Comparison of ENCODE assay signal across 11 cellular contexts in genomic region chr12:14614704-14615121, GRCh38. TPM values are rescaled to one million over a fixed set of nuclear protein-coding genes. Genes with fewer than 3 reads are reported as not detected.
DNase-seq lines count a peak whose midpoint lies in the region; ATAC-seq, FAIRE-seq and TF ChIP-seq lines count a peak whose summit lies in the region.
"Had no signal": no experiment of that assay in that cellular context is flagged by ENCODE, and none has a peak within 500 bp of the region (broad histone marks: within the 10 kb centered on the region; RNA-seq: fewer than 3 reads in every experiment).

No MANE protein-coding gene starts in this region.

- no peaks in the 10 kb centered on the region for H3K79me2 ChIP-seq in HepG2 (ENCODE audit: insufficient read depth, low read length)
- H3K79me2 ChIP-seq: hepatocyte had no signal

- H3K27me3 ChIP-seq in neutrophil (no peaks in the 10 kb centered on the region), HepG2 (ENCODE audit: control insufficient read depth in 1 of 2, insufficient read depth in 2 of 2, low read length in 2 of 2) (no peaks in the 10 kb centered on the region; a peak in 1 of 5 replicates)
- H3K27me3 ChIP-seq: hepatocyte had no signal

- H3K4me1 ChIP-seq in neutrophil (ENCODE audit: control insufficient read depth in 1 of 2, insufficient read depth in 1 of 2, low read depth in 1 of 2, low read length in 1 of 2), result peaks cover 50 to 74% of the 10 kb centered on the region in 2 experiments
- H3K4me1 ChIP-seq in HepG2 (ENCODE audit: insufficient read depth, low read length), result no peaks in the 10 kb centered on the region

- intact Hi-C loops in HepG2 (cut with micrococcal nuclease; ENCODE audit: unreplicated experiment) (no loop called here), left ventricle myocardium superior (cut with micrococcal nuclease) (loop anchor here (5.0 kb wide), 1 partner anchor 102 kb away; no protein-coding TSS in a partner anchor)

- FAIRE-seq in HepG2 (lab: Jason Lieb, UNC), result no peak
- FAIRE-seq: astrocyte, TTC549 had no signal

- POLR2A ChIA-PET in HepG2 (lab: Yijun Ruan, JAX), result no interaction called here

- TF ChIP-seq EP300 in HepG2 (IDR thresholded peaks at IDR 0.05; ENCODE audit: low read depth in 2 of 2, low read length in 2 of 2) (no peak), HepG2 (CRISPR knock-in tag; IDR thresholded peaks at IDR 0.05; ENCODE audit: borderline replicate concordance) (no peak)

- no peak for TF ChIP-seq POLR2A in HepG2 (IDR thresholded peaks at IDR 0.05; ENCODE audit: insufficient read depth in 1 of 2, low read depth in 2 of 2, low read length in 2 of 2)

- no peak overlapping the region for H3K4me3 ChIP-seq in neutrophil (ENCODE audit: low read depth in 1 of 2, low read length in 1 of 2)
- no peak overlapping the region for H3K4me3 ChIP-seq in HepG2 (replicated peaks in 1 of 3; ENCODE audit: insufficient read depth in 1 of 3, low read depth in 2 of 3, low read length in 3 of 3)
- H3K4me3 ChIP-seq: hepatocyte had no signal

- no peaks in the 10 kb centered on the region for H4K20me1 ChIP-seq in HepG2 (ENCODE audit: insufficient read depth, low read length)

- peak; percentile 51 for ATAC-seq in GM18873 (IDR thresholded peaks at IDR 0.05; ENCODE audit: low FRiP score, unreplicated experiment)
- ATAC-seq in HG02840 (IDR thresholded peaks at IDR 0.05; ENCODE audit: low FRiP score, unreplicated experiment), result peak; percentile 43
- ATAC-seq in HepG2, result no peak
- ATAC-seq in left ventricle myocardium superior, result no peak

- no TSS peak for BruUV-seq in HepG2 (replicated peaks; lab: Mats Ljungman, UMichigan)

- no peak overlapping the region for H2AFZ ChIP-seq in HepG2 (ENCODE audit: low read length)
- H2AFZ ChIP-seq: hepatocyte had no signal

- CTCF ChIA-PET in HepG2 (lab: Yijun Ruan, JAX; ENCODE audit: low intra/inter-chr PET ratio, low total read pairs), result no interaction called here

- no peak for TF ChIP-seq CTCF in neutrophil (IDR thresholded peaks at IDR 0.05)
- TF ChIP-seq CTCF in HepG2 (CRISPR knock-in tag; IDR thresholded peaks at IDR 0.05), result no peak

- no peak for TF ChIP-seq RAD21 in HepG2 (CRISPR knock-in tag; IDR thresholded peaks at IDR 0.05)

- DNase-seq in NAMALWA (ENCODE audit: low spot score) (peak; percentile 90), SW 1271 (lab: John Stamatoyannopoulos, UW) (no peak), HepG2 (ENCODE audit: low spot score) (no peak), left ventricle myocardium superior (no peak)
- no peak for DNase-seq in effector CD4-positive, alpha-beta T cell

- H3K9me3 ChIP-seq in neutrophil, result no peaks in the 10 kb centered on the region
- peaks cover 10% of the 10 kb centered on the region; the same call in 1 of the 2 replicates for H3K9me3 ChIP-seq in HepG2 (ENCODE audit: low read length)

- H3K36me3 ChIP-seq in neutrophil (no peaks in the 10 kb centered on the region), HepG2 (replicated peaks in 1 of 2; ENCODE audit: control insufficient read depth in 1 of 2, insufficient read depth in 2 of 2, low read length in 2 of 2) (no peaks in the 10 kb centered on the region)

- no peak overlapping the region for H3K4me2 ChIP-seq in HepG2 (ENCODE audit: low read depth, low read length)
- H3K4me2 ChIP-seq: hepatocyte had no signal

- 58% methylated on average over 3 of the region's 3 CpGs for WGBS in HepG2 (ENCODE audit: low lambda C conversion rate)

- H3K9ac ChIP-seq in HepG2 (ENCODE audit: insufficient read depth, low read depth, low read length), result no peak overlapping the region

- in situ Hi-C loops in HepG2 (cut with HindIII; ENCODE audit: extremely low pct_ligation_motif_present, low pct_unique_long_range_greater_than_20kb), result no loop called here

- H3K27ac ChIP-seq in neutrophil (peak overlapping the region; percentile 76), HepG2 (ENCODE audit: extremely low read length, insufficient read depth, low read length) (no peak overlapping the region)
- H3K27ac ChIP-seq: hepatocyte had no signal

TF ChIP-seq in HepG2, 621 proteins besides CTCF, POLR2A, EP300 and RAD21:
- TF ChIP-seq NR2F6 (IDR thresholded peaks at IDR 0.05) (no peak), NR2F6 (CRISPR knock-in tag; IDR thresholded peaks at IDR 0.05) (no peak), DMTF1 (CRISPR knock-in tag; IDR thresholded peaks at IDR 0.05) (no peak), TGIF2 (CRISPR knock-in tag; IDR thresholded peaks at IDR 0.05) (no peak), DMAP1 (CRISPR knock-in tag; IDR thresholded peaks at IDR 0.05) (no peak), NFE2 (CRISPR knock-in tag; IDR thresholded peaks at IDR 0.05) (no peak), KDM1A (CRISPR knock-in tag; IDR thresholded peaks at IDR 0.05) (no peak), GATAD1 (CRISPR knock-in tag; IDR thresholded peaks at IDR 0.05) (no peak), ZFP36L2 (CRISPR knock-in tag; IDR thresholded peaks at IDR 0.05) (no peak), ZNF10 (CRISPR knock-in tag; IDR thresholded peaks at IDR 0.05; ENCODE audit: borderline replicate concordance, low read depth) (no peak), NKX3-1 (CRISPR knock-in tag; IDR thresholded peaks at IDR 0.05) (no peak), NR2C2 (CRISPR knock-in tag; IDR thresholded peaks at IDR 0.05; ENCODE audit: borderline replicate concordance) (no peak), XRCC5 (optimal IDR thresholded peaks at IDR 0.05; ENCODE audit: low read length) (no peak), TOE1 (CRISPR knock-in tag; IDR thresholded peaks at IDR 0.05) (no peak), TBP (CRISPR knock-in tag; IDR thresholded peaks at IDR 0.05) (no peak)

RNA-seq across cellular contexts. Expression of gene PLBD1, which starts 47.0 kb away (rescaled TPM):
- total RNA-seq in HepG2 (2016; rRNA removed; fragmentation: Illumina TruSeq; extraction: Trizol) (not detected in 2 replicates), left ventricle myocardium superior (24.7 TPM)
- not detected in 2 replicates for total RNA-seq in HepG2 (2016; cell fraction: cytosol; rRNA removed; fragmentation: Illumina TruSeq; extraction: Trizol; ENCODE audit: low read depth)
- not detected in 2 replicates for total RNA-seq in HepG2 (2016; cell fraction: insoluble cytoplasmic fraction; rRNA removed; fragmentation: Illumina TruSeq; extraction: Trizol)
- not detected in 2 replicates for total RNA-seq in HepG2 (2016; cell fraction: membrane; rRNA removed; fragmentation: Illumina TruSeq; extraction: Trizol)
- total RNA-seq in HepG2 (2016; cell fraction: nucleus; rRNA removed; fragmentation: Illumina TruSeq; extraction: Trizol), result not detected in 2 replicates
- not detected in 2 replicates for polyA plus RNA-seq in HepG2 (2011; rRNA removed)
- polyA plus RNA-seq in HepG2 (2011; cell fraction: cytosol; rRNA removed), result not detected in 2 replicates
- polyA plus RNA-seq in HepG2 (2011; cell fraction: nucleus; rRNA removed), result not detected in 2 replicates
- not detected in 2 replicates for polyA plus RNA-seq in HepG2 (2012)
- polyA plus RNA-seq in HepG2 (2016; cell fraction: cytosol; fragmentation: Illumina TruSeq; extraction: Trizol; ENCODE audit: low read depth), result not detected in 2 replicates
- not detected in 2 replicates for polyA plus RNA-seq in HepG2 (2016; cell fraction: insoluble cytoplasmic fraction; fragmentation: Illumina TruSeq; extraction: Trizol; ENCODE audit: low read depth)
- not detected in 2 replicates for polyA plus RNA-seq in HepG2 (2016; cell fraction: membrane; fragmentation: Illumina TruSeq; extraction: Trizol; ENCODE audit: low read depth)
- not detected in 2 replicates for polyA plus RNA-seq in HepG2 (2016; cell fraction: nucleus; fragmentation: Illumina TruSeq; extraction: Trizol; ENCODE audit: insufficient read depth, low read depth)
- not detected in 2 replicates for polyA minus RNA-seq in HepG2 (2011; rRNA and poly(A)+ RNA removed; ENCODE audit: low replicate concordance)
- not detected in 2 replicates for polyA minus RNA-seq in HepG2 (2011; cell fraction: cytosol; rRNA and poly(A)+ RNA removed)
- not detected in 2 replicates for polyA minus RNA-seq in HepG2 (2011; cell fraction: nucleus; rRNA and poly(A)+ RNA removed)

Comparison
In these comparisons a context has a peak if more than half of its experiments do, and no peak if none do; other contexts are left out.
1. ATAC-seq: peak in GM18873 (single experiment) and HG02840 (single experiment); none in HepG2 (single experiment) and left ventricle myocardium superior (single experiment).
2. RNA of gene PLBD1, which starts 47.0 kb away (total RNA-seq): 24.7 TPM in left ventricle myocardium superior (single experiment); not detected in HepG2; every median in the first group is over 10 times any median in the second.